ENCODE assay signal across 8 cellular contexts in the genomic region with DNA sequence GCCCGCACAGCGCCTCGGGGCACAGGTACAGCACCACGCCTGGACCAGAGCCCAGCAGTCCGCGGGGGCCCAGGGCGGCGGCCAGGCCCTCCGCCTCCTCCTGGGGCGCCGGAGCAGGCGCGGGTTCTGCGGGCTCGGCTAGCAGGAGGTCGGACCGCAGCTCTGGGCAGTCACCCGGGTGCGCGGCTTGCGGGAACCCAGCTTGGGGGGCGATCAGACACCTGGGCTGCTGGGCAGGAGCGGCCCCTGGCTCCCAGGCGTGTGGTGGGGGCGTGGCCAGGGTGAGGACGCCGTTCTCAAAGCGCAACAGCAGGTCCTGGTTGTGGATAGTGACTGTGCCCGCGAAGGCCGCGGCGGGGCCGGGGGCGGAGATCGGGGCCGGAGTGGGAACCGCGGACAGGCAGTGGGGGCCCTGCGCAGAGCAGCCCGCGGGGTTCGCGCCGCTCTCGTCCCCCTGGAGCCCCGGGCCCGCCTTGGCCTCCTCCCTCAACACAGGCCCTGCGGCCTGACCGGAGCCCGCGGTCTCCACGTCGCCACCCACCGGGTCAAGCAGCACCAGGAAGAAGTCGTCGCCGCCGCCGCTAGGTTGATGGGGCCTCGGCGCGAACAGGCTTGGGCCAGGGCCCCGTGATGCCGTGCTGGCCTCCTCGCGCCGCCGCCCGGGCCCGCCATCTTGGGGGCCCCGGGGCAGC. TPM values are rescaled to one million over a fixed set of nuclear protein-coding genes. Genes with fewer than 3 reads are reported as not detected.
DNase-seq lines count a peak whose midpoint lies in the region; ATAC-seq and TF ChIP-seq lines count a peak whose summit lies in the region.
"Not testable (repeated sequence)": the region's sequence is repeated elsewhere in the genome, so short reads cannot be mapped to it uniquely, and the experiment has no call there.

No MANE protein-coding gene starts in this region.

- H3K36me3 ChIP-seq in endodermal cell (ENCODE audit: control insufficient read depth, insufficient read depth, low read length): not testable (repeated sequence)

- 80% methylated on average over 38 of the region's 72 CpGs; no CpG with 5 or more reads in 1 of the 2 experiments for WGBS in endodermal cell (ENCODE audit: insufficient coverage in 1 of 2, insufficient read length in 1 of 2), 2 experiments
- 54% methylated on average over 16 of the region's 72 CpGs; no CpG with 5 or more reads in 1 of the 2 donors for WGBS in lower leg skin, 2 donors

- ATAC-seq in GM21367 (IDR thresholded peaks at IDR 0.05; ENCODE audit: unreplicated experiment) (peak; percentile 76), HG03135 (IDR thresholded peaks at IDR 0.05; ENCODE audit: unreplicated experiment) (peak; percentile 74)
- ATAC-seq in stimulated activated effector memory CD8-positive, alpha-beta T cell treated with anti-CD3 and anti-CD28 coated beads, Interleukin-12 subunit alpha, Interleukin-12 subunit beta, amount 100 ng/mL, for 72 hours: peak; percentile 89

- H3K27me3 Mint-ChIP-seq in endodermal cell (ENCODE audit: insufficient read depth): not testable (repeated sequence)

- H3K27me3 ChIP-seq in endodermal cell (ENCODE audit: control insufficient read depth, insufficient read depth, low read length, poor library complexity, severe bottlenecking): not testable (repeated sequence)

- not testable (repeated sequence) for H3K9ac ChIP-seq in endodermal cell (ENCODE audit: extremely low read depth, low read length, poor library complexity, severe bottlenecking)

- not testable (repeated sequence) for H3K4me1 Mint-ChIP-seq in endodermal cell
- peaks cover 29% of the 10 kb centered on the region for H3K4me1 Mint-ChIP-seq in stimulated activated effector memory CD8-positive, alpha-beta T cell treated with anti-CD3 and anti-CD28 coated beads, Interleukin-12 subunit alpha, Interleukin-12 subunit beta, amount 100 ng/mL, for 72 hours

- peaks cover 48% of the 10 kb centered on the region for H3K9me3 Mint-ChIP-seq in endodermal cell
- H3K9me3 Mint-ChIP-seq in stimulated activated effector memory CD8-positive, alpha-beta T cell treated with anti-CD3 and anti-CD28 coated beads, Interleukin-12 subunit alpha, Interleukin-12 subunit beta, amount 100 ng/mL, for 72 hours: not testable (repeated sequence)

- not testable (repeated sequence) for TF ChIP-seq POLR2A in lower leg skin (IDR thresholded peaks at IDR 0.05)

- peak overlapping the region; percentile 47 for H3K4me3 Mint-ChIP-seq in endodermal cell
- peak overlapping the region; percentile 61 for H3K4me3 Mint-ChIP-seq in stimulated activated effector memory CD8-positive, alpha-beta T cell treated with anti-CD3 and anti-CD28 coated beads, Interleukin-12 subunit alpha, Interleukin-12 subunit beta, amount 100 ng/mL, for 72 hours

- H3K27ac ChIP-seq in endodermal cell (ENCODE audit: low read depth, low read length): not testable (repeated sequence)

- DNase-seq in DMS 273 (lab: John Stamatoyannopoulos, UW; ENCODE audit: unreplicated experiment): peak; percentile 35
- DNase-seq in NCI-H82 (lab: John Stamatoyannopoulos, UW): peak; percentile 45
- peak; percentile 36 to 45 for DNase-seq in activated T-cell treated with anti-CD3 and anti-CD28 coated beads, Interleukin-2, amount 50 U/mL, for 48 hours
- DNase-seq in endodermal cell; lower leg skin (ENCODE audit: low spot score in 2 of 2): not testable (repeated sequence)
- peak; percentile 10 to 62 for DNase-seq in stimulated activated effector memory CD8-positive, alpha-beta T cell treated with anti-CD3 and anti-CD28 coated beads, Interleukin-12 subunit alpha, Interleukin-12 subunit beta, amount 100 ng/mL, for 72 hours (ENCODE audit: low spot score in 2 of 2)

- H3K4me1 ChIP-seq in endodermal cell (ENCODE audit: control insufficient read depth, insufficient read depth, low read length): not testable (repeated sequence)

- not testable (repeated sequence) for H3K9me3 ChIP-seq in endodermal cell (ENCODE audit: control insufficient read depth, low read length)

- not testable (repeated sequence) for TF ChIP-seq CTCF in endodermal cell (conservative IDR thresholded peaks at IDR 0.05); lower leg skin (IDR thresholded peaks at IDR 0.05)

- intact Hi-C loops in lower leg skin (cut with DNase I; ENCODE audit: low total_unique reads): not testable (repeated sequence)

- H3K36me3 Mint-ChIP-seq in endodermal cell (ENCODE audit: low read depth); stimulated activated effector memory CD8-positive, alpha-beta T cell treated with anti-CD3 and anti-CD28 coated beads, Interleukin-12 subunit alpha, Interleukin-12 subunit beta, amount 100 ng/mL, for 72 hours: not testable (repeated sequence)

- H3K4me3 ChIP-seq in endodermal cell (ENCODE audit: low read length): not testable (repeated sequence)
- peak overlapping the region; percentile 36 for H3K4me3 ChIP-seq in lower leg skin (ENCODE audit: low read depth, poor library complexity, severe bottlenecking)

- H3K27ac Mint-ChIP-seq in endodermal cell: not testable (repeated sequence)
- H3K27ac Mint-ChIP-seq in stimulated activated effector memory CD8-positive, alpha-beta T cell treated with anti-CD3 and anti-CD28 coated beads, Interleukin-12 subunit alpha, Interleukin-12 subunit beta, amount 100 ng/mL, for 72 hours: peak overlapping the region; percentile 90

RNA-seq across cellular contexts. Expression of gene ZXDA, which starts 0.5 kb away (rescaled TPM):
- total RNA-seq in endodermal cell (1 to 10 TPM in 1 of 2 donors, not detected in 1; 1.9 TPM), lower leg skin (10 to 100 TPM in 3 of 4 donors, 1 to 10 TPM in 1; 8.7 to 23.4 (median 11.4) TPM)
- 1.2 TPM for polyA plus RNA-seq in endodermal cell (2013, experiment 1 of 2)
- 1.1 TPM for polyA plus RNA-seq in endodermal cell (2013, experiment 2 of 2)
